1 cellular context compared by ENCODE assay signal in genomic region chr12:75476076-75476475, GRCh38.
TF ChIP-seq lines count a peak whose summit lies in the region.

No MANE protein-coding gene starts in this region.

TF ChIP-seq in GM12878, 131 proteins besides CTCF, POLR2A, EP300 and RAD21:
- peak; percentile 32 for TF ChIP-seq MEF2B (IDR thresholded peaks at IDR 0.05; ENCODE audit: partially characterized antibody, poor library complexity, severe bottlenecking)
- TF ChIP-seq CHD2 (IDR thresholded peaks at IDR 0.05; ENCODE audit: borderline replicate concordance, low read depth, low read length) = no peak
- no peak for TF ChIP-seq CBFB (IDR thresholded peaks at IDR 0.05; ENCODE audit: low read depth)
